In the genomic region with DNA sequence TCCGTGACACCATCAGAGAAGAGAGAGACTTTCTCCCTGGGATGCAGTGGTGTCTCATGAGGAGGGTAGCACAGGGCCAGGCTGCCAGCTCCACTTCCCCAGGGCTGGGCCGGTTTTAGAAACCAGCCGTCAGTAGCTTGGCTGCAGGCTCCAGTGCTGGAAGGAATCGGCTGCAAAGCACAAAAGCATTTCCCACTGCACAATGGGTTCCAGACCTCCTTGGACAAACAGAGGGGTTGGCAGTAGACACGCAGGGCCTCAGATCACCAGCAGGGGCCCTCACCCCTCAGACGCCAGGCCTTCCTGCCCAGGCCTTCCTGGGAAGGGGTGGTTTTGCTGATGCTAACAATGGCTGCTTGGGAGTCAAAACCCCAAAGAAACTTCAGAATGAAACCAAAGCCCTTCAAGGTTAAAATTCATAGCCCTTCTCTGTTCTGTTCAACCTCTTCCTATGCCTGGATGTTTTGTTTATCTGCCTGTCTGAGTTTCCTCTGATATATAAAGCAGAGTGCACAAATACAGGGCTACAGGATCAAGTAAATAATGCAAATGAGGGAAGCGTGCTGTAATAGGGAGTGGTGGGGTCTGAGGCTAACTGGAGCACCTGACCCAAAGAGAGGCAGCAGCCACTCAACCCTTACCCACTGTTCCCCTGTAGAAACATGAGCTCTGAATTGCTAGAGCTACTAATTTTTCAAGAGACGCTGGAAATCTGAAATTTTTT, we compare ENCODE assay signal across 8 cellular contexts. TPM values are rescaled to one million over a fixed set of nuclear protein-coding genes. Genes with fewer than 3 reads are reported as not detected.
A peak's percentile ranks its signal among the peaks of the same experiment; 100 is the strongest.
DNase-seq lines count a peak whose midpoint lies in the region; ATAC-seq and TF ChIP-seq lines count a peak whose summit lies in the region.

No MANE protein-coding gene starts in this region.

- H3K4me3 ChIP-seq in BE2C (ENCODE audit: low read depth, low read length), result no peak overlapping the region
- no peak overlapping the region for H3K4me3 ChIP-seq in SK-N-SH (ENCODE audit: low read depth in 2 of 2, low read length in 1 of 2)
- H3K4me3 ChIP-seq in stomach, result no peak overlapping the region

- H3K9me2 ChIP-seq in SK-N-SH, result no peaks in the 10 kb centered on the region

- H4K20me1 ChIP-seq in SK-N-SH (ENCODE audit: insufficient read depth), result no peaks in the 10 kb centered on the region

- POLR2A ChIA-PET in SK-N-SH (lab: Yijun Ruan, JAX), result no interaction called here

- no peaks in the 10 kb centered on the region for H3K27me3 ChIP-seq in BE2C
- H3K27me3 ChIP-seq in SK-N-SH (ENCODE audit: insufficient read depth), result no peaks in the 10 kb centered on the region; the same call in 1 of the 2 replicates
- no peaks in the 10 kb centered on the region for H3K27me3 ChIP-seq in stomach

- CTCF ChIA-PET in SK-N-SH (lab: Yijun Ruan, JAX), result interaction anchor here (0.8 to 2.7 kb wide), 11 partner anchors 11 to 250 kb away, joined by 3 to 10 read pairs (median 3); partner anchors contain the start of gene EMP2

- H3K4me1 ChIP-seq in BE2C, result no peaks in the 10 kb centered on the region
- H3K4me1 ChIP-seq in SK-N-SH (ENCODE audit: control insufficient read depth in 1 of 2, insufficient read depth in 2 of 2, low read depth in 1 of 2, low read length in 1 of 2), result no peaks in the 10 kb centered on the region
- H3K4me1 ChIP-seq in stomach, result peaks cover 0 to 8% (median 0%) of the 10 kb centered on the region in 4 donors

- intact Hi-C loops in head of caudate nucleus (cut with DNase I) (no loop called here), stomach (cut with DNase I; ENCODE audit: low total_unique reads) (no loop called here)

- H3K27ac ChIP-seq in SK-N-SH (ENCODE audit: low read depth in 2 of 2, low read length in 1 of 2) (no peak overlapping the region), stomach (no peak overlapping the region)

- no peak overlapping the region for H2AFZ ChIP-seq in SK-N-SH (ENCODE audit: low read depth)

- TF ChIP-seq CTCF in BE2C (IDR thresholded peaks at IDR 0.05; ENCODE audit: low read depth, low read length), result peak; percentile 47
- peak; percentile 57 for TF ChIP-seq CTCF in SK-N-SH (IDR thresholded peaks at IDR 0.05)
- peak in 3 of 7 experiments; percentile 29 to 39 (median 34) for TF ChIP-seq CTCF in stomach (IDR thresholded peaks at IDR 0.05)

- WGBS in SK-N-SH (ENCODE audit: low lambda C conversion rate), result 49% methylated on average over 6 of the region's 8 CpGs
- 48 to 61% (median 48%) methylated on average over 8 of the region's 8 CpGs for WGBS in stomach, 5 donors

- H3K36me3 ChIP-seq in BE2C (no peaks in the 10 kb centered on the region), SK-N-SH (replicated peaks in 1 of 2; ENCODE audit: control insufficient read depth in 1 of 2, insufficient read depth in 2 of 2, low read length in 1 of 2) (no peaks in the 10 kb centered on the region), stomach (no peaks in the 10 kb centered on the region)

- no peak overlapping the region for H3K9ac ChIP-seq in SK-N-SH

- DNase-seq in BE2C (peak; percentile 41), GM19240 (ENCODE audit: insufficient read length, low spot score) (peak; percentile 30), SK-N-SH (peak; percentile 69), head of caudate nucleus (peak in 28 of 42 donors; percentile 3 to 55 (median 24)), stomach (peak; percentile 33), SHP77 treated with DMSO at 0.1 percent for 48 hours (lab: John Stamatoyannopoulos, UW) (no peak)

- H3K79me2 ChIP-seq in SK-N-SH (ENCODE audit: insufficient read depth), result no peaks in the 10 kb centered on the region

- peak; percentile 45 for TF ChIP-seq RAD21 in SK-N-SH (IDR thresholded peaks at IDR 0.05; ENCODE audit: low read length)

- no peaks in the 10 kb centered on the region for H3K9me3 ChIP-seq in BE2C
- no peaks in the 10 kb centered on the region for H3K9me3 ChIP-seq in SK-N-SH
- H3K9me3 ChIP-seq in stomach, result no peaks in the 10 kb centered on the region

- ATAC-seq in HG03571 (IDR thresholded peaks at IDR 0.05; ENCODE audit: unreplicated experiment), result no peak
- ATAC-seq in HG02938 (IDR thresholded peaks at IDR 0.05; ENCODE audit: unreplicated experiment), result no peak

- H3K4me2 ChIP-seq in SK-N-SH, result no peak overlapping the region

- no peak for TF ChIP-seq POLR2A in stomach (IDR thresholded peaks at IDR 0.05)

- TF ChIP-seq EP300 in SK-N-SH (IDR thresholded peaks at IDR 0.05; ENCODE audit: borderline replicate concordance in 1 of 2, low read depth in 1 of 2, low read length in 1 of 2) (no peak), stomach (IDR thresholded peaks at IDR 0.05) (no peak)

- H3F3A ChIP-seq in SK-N-SH (replicated peaks; ENCODE audit: insufficient read depth), result no peaks in the 10 kb centered on the region

TF ChIP-seq in SK-N-SH, 30 proteins besides CTCF, POLR2A, EP300 and RAD21:
- TF ChIP-seq SMC3 (IDR thresholded peaks at IDR 0.05; ENCODE audit: low read depth, low read length) (peak; percentile 39; the same call in 1 of the 2 replicates), EZH2phosphoT487 (IDR thresholded peaks at IDR 0.05; ENCODE audit: borderline replicate concordance, low read depth) (no peak)

RNA-seq across cellular contexts. Expression of gene TEKT5, which starts 26.2 kb away (rescaled TPM):
- polyA plus RNA-seq in BE2C (2012; ENCODE audit: insufficient read depth, insufficient read length, low read depth), result 0.86 TPM
- not detected in 2 replicates for polyA plus RNA-seq in SK-N-SH (2012; rRNA removed)
- polyA plus RNA-seq in SK-N-SH (2012; cell fraction: cytosol; rRNA removed), result 0.04 and 0.09 TPM in 2 replicates
- polyA plus RNA-seq in SK-N-SH (2012; cell fraction: nucleus; rRNA removed), result 0.31 and 0.33 TPM in 2 replicates
- 10 to 100 TPM in 1 of 5 donors, 1 to 10 TPM in 2, under 1 TPM in 1, not detected in 1; 0.45 to 22.8 (median 1.6) TPM for total RNA-seq in stomach
- under 1 TPM in 2 of 3 donors, not detected in 1; 0.28 to 0.62 TPM for polyA plus RNA-seq in stomach
